1 cellular context compared by ENCODE assay signal in the genomic region with DNA sequence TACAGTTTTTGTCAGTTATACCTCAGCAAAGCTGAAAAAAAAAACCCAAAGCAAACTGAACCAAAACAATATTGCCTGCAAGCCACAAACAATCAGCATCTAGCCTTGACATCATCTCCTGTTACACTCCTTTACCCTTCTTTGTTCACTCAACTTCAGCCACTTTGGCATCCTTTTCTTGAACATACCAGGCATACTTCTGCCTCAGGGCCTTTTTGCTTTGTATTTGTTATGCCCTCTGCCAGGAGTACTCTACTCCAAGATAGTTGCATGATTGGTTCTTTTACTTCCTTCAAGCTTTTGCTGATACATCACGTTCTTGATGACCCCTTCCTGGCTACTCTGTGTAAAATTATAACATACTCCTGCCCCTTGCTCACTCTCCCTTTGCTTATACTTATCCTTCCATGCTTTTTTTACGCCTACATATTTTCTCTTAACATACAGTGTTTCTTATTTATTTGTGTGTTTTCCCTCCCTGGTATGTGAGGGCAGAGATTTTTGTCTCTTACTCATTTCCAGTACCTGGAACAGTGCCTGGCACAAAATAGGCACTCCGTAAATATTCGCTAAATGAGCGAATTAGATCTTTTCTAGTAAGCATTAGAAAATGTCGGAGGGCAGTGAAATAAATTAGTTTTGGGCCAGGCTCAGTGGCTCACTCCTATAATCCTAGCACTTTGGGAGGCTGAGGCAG.
TF ChIP-seq lines count a peak whose summit lies in the region.

No MANE protein-coding gene starts in this region.

TF ChIP-seq in GM23338, 12 proteins besides CTCF, POLR2A, EP300 and RAD21 (continued from another document):
- TF ChIP-seq ZNF114 (CRISPR knock-in tag; IDR thresholded peaks at IDR 0.05) (no peak), STAT1 (IDR thresholded peaks at IDR 0.05; ENCODE audit: unreplicated experiment) (no peak), JUNB (IDR thresholded peaks at IDR 0.05; ENCODE audit: unreplicated experiment) (no peak), NANOG (IDR thresholded peaks at IDR 0.05; ENCODE audit: borderline replicate concordance) (no peak), ZNF331 (CRISPR knock-in tag; IDR thresholded peaks at IDR 0.05; ENCODE audit: low read depth) (no peak)
